Comparison of ENCODE assay signal across 11 cellular contexts in genomic region chr21:38349111-38349746, GRCh38.
DNase-seq lines count a peak whose midpoint lies in the region; ATAC-seq and TF ChIP-seq lines count a peak whose summit lies in the region.
"Had no signal": no experiment of that assay in that cellular context is flagged by ENCODE, and none has a peak within 500 bp of the region (broad histone marks: within the 10 kb centered on the region; RNA-seq: fewer than 3 reads in every experiment).

No MANE protein-coding gene starts in this region.

- no peak overlapping the region for H3K4me3 Mint-ChIP-seq in activated CD4-positive, alpha-beta T cell treated with anti-CD3 and anti-CD28 coated beads, Interleukin-2, amount 10 ng/mL, durations not matched to agents 7 days and 5 days
- H3K4me3 Mint-ChIP-seq in endodermal cell, result no peak overlapping the region

- ATAC-seq in GM18861 (IDR thresholded peaks at IDR 0.05; ENCODE audit: unreplicated experiment) (no peak), GM18502 (IDR thresholded peaks at IDR 0.05; ENCODE audit: poor library complexity, unreplicated experiment) (no peak), foreskin keratinocyte (no peak)
- ATAC-seq: body of pancreas had no signal

- H3K27ac Mint-ChIP-seq in activated CD4-positive, alpha-beta T cell treated with anti-CD3 and anti-CD28 coated beads, Interleukin-2, amount 10 ng/mL, durations not matched to agents 7 days and 5 days, result no peak overlapping the region
- H3K27ac Mint-ChIP-seq in endodermal cell, result no peak overlapping the region

- H3K36me3 ChIP-seq in endodermal cell (ENCODE audit: control insufficient read depth, insufficient read depth, low read length), result no peaks in the 10 kb centered on the region

- DNase-seq in activated CD4-positive, alpha-beta T cell treated with anti-CD3 and anti-CD28 coated beads for 4 hours, result peak; percentile 12 to 15
- DNase-seq in activated CD4-positive, alpha-beta T cell treated with anti-CD3 and anti-CD28 coated beads, Interleukin-2, amount 10 ng/mL, durations not matched to agents 7 days and 5 days, result no peak
- peak; percentile 45 for DNase-seq in NCI-H82 treated with DMSO at 0.1 percent for 48 hours (lab: John Stamatoyannopoulos, UW; ENCODE audit: unreplicated experiment)
- DNase-seq in endodermal cell, result peak; percentile 8
- DNase-seq in smooth muscle cell of the brain vasculature (ENCODE audit: low read depth, low spot score), result peak; percentile 62
- no peak for DNase-seq in foreskin keratinocyte
- DNase-seq: body of pancreas, RPMI8226, small intestine had no signal

- no peak overlapping the region for H3K4me3 ChIP-seq in endodermal cell (ENCODE audit: low read length)
- H3K4me3 ChIP-seq: body of pancreas had no signal

- no peak overlapping the region for H3K9ac ChIP-seq in endodermal cell (ENCODE audit: extremely low read depth, low read length, poor library complexity, severe bottlenecking)

- H3K27ac ChIP-seq in endodermal cell (ENCODE audit: low read depth, low read length), result no peak overlapping the region
- no peak overlapping the region for H3K27ac ChIP-seq in foreskin keratinocyte
- H3K27ac ChIP-seq: body of pancreas had no signal

- peaks cover 2% of the 10 kb centered on the region for H3K9me3 Mint-ChIP-seq in activated CD4-positive, alpha-beta T cell treated with anti-CD3 and anti-CD28 coated beads, Interleukin-2, amount 10 ng/mL, durations not matched to agents 7 days and 5 days
- H3K9me3 Mint-ChIP-seq in endodermal cell, result no peaks in the 10 kb centered on the region

- 91 to 96% methylated on average over 5 to 10 of the region's 10 CpGs for WGBS in endodermal cell (ENCODE audit: insufficient coverage in 1 of 2, insufficient read length in 1 of 2), 2 experiments

- H3K27me3 Mint-ChIP-seq in activated CD4-positive, alpha-beta T cell treated with anti-CD3 and anti-CD28 coated beads, Interleukin-2, amount 10 ng/mL, durations not matched to agents 7 days and 5 days, result no peaks in the 10 kb centered on the region
- H3K27me3 Mint-ChIP-seq in endodermal cell (ENCODE audit: insufficient read depth), result no peaks in the 10 kb centered on the region

- no peaks in the 10 kb centered on the region for H3K9me3 ChIP-seq in endodermal cell (ENCODE audit: control insufficient read depth, low read length)
- H3K9me3 ChIP-seq: body of pancreas had no signal

- no peaks in the 10 kb centered on the region for H3K36me3 Mint-ChIP-seq in activated CD4-positive, alpha-beta T cell treated with anti-CD3 and anti-CD28 coated beads, Interleukin-2, amount 10 ng/mL, durations not matched to agents 7 days and 5 days (ENCODE audit: low read depth)
- no peaks in the 10 kb centered on the region for H3K36me3 Mint-ChIP-seq in endodermal cell (ENCODE audit: low read depth)

- POLR2A ChIA-PET in activated CD4-positive, alpha-beta T cell treated with anti-CD3 and anti-CD28 coated beads, Interleukin-2, amount 10 ng/mL, durations not matched to agents 7 days and 5 days (lab: Charles Lee), result no interaction called here

- CTCF ChIA-PET in activated CD4-positive, alpha-beta T cell treated with anti-CD3 and anti-CD28 coated beads, Interleukin-2, amount 10 ng/mL, durations not matched to agents 7 days and 5 days (lab: Charles Lee), result no interaction called here

- peaks cover 9% of the 10 kb centered on the region for H3K4me1 Mint-ChIP-seq in activated CD4-positive, alpha-beta T cell treated with anti-CD3 and anti-CD28 coated beads, Interleukin-2, amount 10 ng/mL, durations not matched to agents 7 days and 5 days
- H3K4me1 Mint-ChIP-seq in endodermal cell, result peaks cover 24% of the 10 kb centered on the region

- H3K27me3 ChIP-seq in endodermal cell (ENCODE audit: control insufficient read depth, insufficient read depth, low read length, poor library complexity, severe bottlenecking), result no peaks in the 10 kb centered on the region
- H3K27me3 ChIP-seq in foreskin keratinocyte, result no peaks in the 10 kb centered on the region
- H3K27me3 ChIP-seq: body of pancreas had no signal

- TF ChIP-seq CTCF in endodermal cell (conservative IDR thresholded peaks at IDR 0.05) (no peak), foreskin keratinocyte (conservative IDR thresholded peaks at IDR 0.05) (no peak)

- H3K4me1 ChIP-seq in endodermal cell (ENCODE audit: control insufficient read depth, insufficient read depth, low read length) (peaks cover 7% of the 10 kb centered on the region), foreskin keratinocyte (peaks cover 12% of the 10 kb centered on the region)
- H3K4me1 ChIP-seq: body of pancreas had no signal

Comparison
In these comparisons a context has a peak if more than half of its experiments do, and no peak if none do; other contexts are left out.
1. DNase-seq: peak in activated CD4-positive, alpha-beta T cell treated with anti-CD3 and anti-CD28 coated beads for 4 hours (2 of 2), NCI-H82 treated with DMSO at 0.1 percent for 48 hours (single experiment), endodermal cell (single experiment) and smooth muscle cell of the brain vasculature (single experiment); none in activated CD4-positive, alpha-beta T cell treated with anti-CD3 and anti-CD28 coated beads, Interleukin-2, amount 10 ng/mL, durations not matched to agents 7 days and 5 days (single experiment) and foreskin keratinocyte (0 of 2).